ENCODE assay signal across 1 cellular context in the genomic region with DNA sequence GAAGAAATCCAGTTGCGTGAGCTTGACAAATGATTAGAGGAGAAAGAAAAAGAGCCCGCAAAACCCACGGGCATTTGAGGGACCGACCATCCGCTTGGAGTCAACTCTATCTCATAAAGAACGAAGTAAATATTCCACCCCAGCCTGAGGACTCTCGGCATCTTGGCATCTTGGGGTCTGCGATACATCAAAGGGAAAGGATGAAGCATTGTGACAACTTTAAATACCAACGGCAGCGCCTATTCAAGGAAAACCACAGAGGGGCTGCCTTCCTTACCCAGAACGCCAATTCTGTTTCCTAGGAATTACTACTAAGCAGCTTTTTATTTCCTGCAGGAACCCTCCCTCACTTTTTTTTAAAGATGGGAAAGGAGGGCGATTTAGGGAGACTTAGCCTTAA.
TF ChIP-seq lines count a peak whose summit lies in the region.

No MANE protein-coding gene starts in this region.

TF ChIP-seq in SK-N-SH treated with all-trans-retinoic acid at 6 μM for 48 hours, 23 proteins besides CTCF, POLR2A, EP300 and RAD21 (continued from another document):
- TF ChIP-seq TCF4 (CRISPR knock-in tag; IDR thresholded peaks at IDR 0.05; ENCODE audit: borderline replicate concordance) (no peak), OSR1 (CRISPR knock-in tag; IDR thresholded peaks at IDR 0.05) (no peak)
